In the genomic region with DNA sequence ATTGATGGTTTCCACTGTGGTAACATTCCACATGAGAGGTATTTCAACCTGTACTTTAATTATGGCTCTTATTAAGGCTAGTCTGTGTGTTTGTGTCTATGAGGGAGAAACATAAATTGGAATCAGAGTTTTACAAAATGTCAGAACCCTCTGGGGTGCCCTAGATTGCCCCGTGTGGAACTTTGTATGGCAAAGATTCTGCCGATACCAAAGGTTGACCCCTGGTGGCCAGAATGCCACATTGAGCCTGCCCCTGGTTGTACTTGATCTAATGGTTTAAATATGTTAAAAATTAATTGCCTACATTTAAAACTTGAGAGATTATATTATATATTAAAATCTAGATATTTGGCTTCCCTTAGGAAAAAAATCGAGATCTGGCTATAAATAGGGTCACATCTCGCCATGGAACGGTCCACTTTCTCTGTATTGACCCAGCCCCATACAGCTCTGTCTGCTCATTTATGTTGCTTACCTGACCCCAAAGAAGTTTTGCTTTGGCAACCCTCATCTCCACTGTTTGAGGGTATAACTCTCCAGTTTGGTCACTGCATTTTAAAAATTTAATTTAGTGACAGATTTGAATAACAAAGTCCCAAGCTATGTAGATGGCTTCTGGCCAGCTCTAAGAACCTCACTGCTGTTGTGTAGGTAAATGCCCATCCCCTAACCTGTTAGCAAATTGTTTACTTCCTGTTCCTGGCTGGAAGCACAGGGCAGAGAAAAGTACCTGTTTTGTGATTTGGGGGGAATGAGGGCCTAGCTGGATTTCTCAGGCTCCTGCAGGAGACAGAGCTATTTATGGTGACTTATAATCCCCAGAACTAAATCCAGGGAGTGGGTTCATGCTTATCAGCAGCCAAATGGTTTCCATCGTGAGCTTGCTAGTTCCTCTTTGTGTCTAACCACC, we compare ENCODE assay signal across 8 cellular contexts.
DNase-seq lines count a peak whose midpoint lies in the region; ATAC-seq and TF ChIP-seq lines count a peak whose summit lies in the region.

No MANE protein-coding gene starts in this region.

- DNase-seq in ACHN (peak; percentile 64), RKO (ENCODE audit: low spot score) (peak; percentile 65)
- peak in 1 of 2 donors; percentile 63 for DNase-seq in activated naive CD4-positive, alpha-beta T cell treated with anti-CD3 and anti-CD28 coated beads, Interleukin-2, amount 50 U/mL, for 72 hours (ENCODE audit: low spot score in 2 of 2)
- peak; percentile 4 for DNase-seq in stimulated activated CD4-positive, alpha-beta T cell treated with anti-CD3 and anti-CD28 coated beads, Interleukin-2, amount 100 ng/mL, for 4 hours (ENCODE audit: low read depth)

- ATAC-seq in HG03139 (IDR thresholded peaks at IDR 0.05; ENCODE audit: unreplicated experiment) (peak; percentile 88), GM21825 (IDR thresholded peaks at IDR 0.05; ENCODE audit: unreplicated experiment) (no peak)
- ATAC-seq in activated naive CD4-positive, alpha-beta T cell treated with anti-CD3 and anti-CD28 coated beads, Interleukin-2, amount 50 U/mL, for 72 hours: peak; percentile 51 to 78

- H3K9me3 Mint-ChIP-seq in activated naive CD4-positive, alpha-beta T cell treated with anti-CD3 and anti-CD28 coated beads, Interleukin-2, amount 50 U/mL, for 72 hours: no peaks in the 10 kb centered on the region

- no peaks in the 10 kb centered on the region for H3K36me3 Mint-ChIP-seq in activated naive CD4-positive, alpha-beta T cell treated with anti-CD3 and anti-CD28 coated beads, Interleukin-2, amount 50 U/mL, for 72 hours

- H3K9me3 ChIP-seq in iPS-18c (ENCODE audit: control insufficient read depth, insufficient read depth, low read length): peaks cover 2% of the 10 kb centered on the region

- TF ChIP-seq CTCF in GM12872 (IDR thresholded peaks at IDR 0.05; ENCODE audit: insufficient read depth, low read depth, low read length): peak; percentile 80

- in situ Hi-C loops in ACHN (cut with HindIII; ENCODE audit: low pct_ligation_motif_present, low pct_unique_long_range_greater_than_20kb, low sequenced_read_pairs): no loop called here

- H3K4me3 ChIP-seq in iPS-18c (ENCODE audit: insufficient read depth, low read depth, low read length): peak overlapping the region; percentile 15; the same call in 1 of the 2 replicates

- no peak overlapping the region for H3K27ac Mint-ChIP-seq in activated naive CD4-positive, alpha-beta T cell treated with anti-CD3 and anti-CD28 coated beads, Interleukin-2, amount 50 U/mL, for 72 hours
